Comparison of ENCODE assay signal across 8 cellular contexts in the genomic region with DNA sequence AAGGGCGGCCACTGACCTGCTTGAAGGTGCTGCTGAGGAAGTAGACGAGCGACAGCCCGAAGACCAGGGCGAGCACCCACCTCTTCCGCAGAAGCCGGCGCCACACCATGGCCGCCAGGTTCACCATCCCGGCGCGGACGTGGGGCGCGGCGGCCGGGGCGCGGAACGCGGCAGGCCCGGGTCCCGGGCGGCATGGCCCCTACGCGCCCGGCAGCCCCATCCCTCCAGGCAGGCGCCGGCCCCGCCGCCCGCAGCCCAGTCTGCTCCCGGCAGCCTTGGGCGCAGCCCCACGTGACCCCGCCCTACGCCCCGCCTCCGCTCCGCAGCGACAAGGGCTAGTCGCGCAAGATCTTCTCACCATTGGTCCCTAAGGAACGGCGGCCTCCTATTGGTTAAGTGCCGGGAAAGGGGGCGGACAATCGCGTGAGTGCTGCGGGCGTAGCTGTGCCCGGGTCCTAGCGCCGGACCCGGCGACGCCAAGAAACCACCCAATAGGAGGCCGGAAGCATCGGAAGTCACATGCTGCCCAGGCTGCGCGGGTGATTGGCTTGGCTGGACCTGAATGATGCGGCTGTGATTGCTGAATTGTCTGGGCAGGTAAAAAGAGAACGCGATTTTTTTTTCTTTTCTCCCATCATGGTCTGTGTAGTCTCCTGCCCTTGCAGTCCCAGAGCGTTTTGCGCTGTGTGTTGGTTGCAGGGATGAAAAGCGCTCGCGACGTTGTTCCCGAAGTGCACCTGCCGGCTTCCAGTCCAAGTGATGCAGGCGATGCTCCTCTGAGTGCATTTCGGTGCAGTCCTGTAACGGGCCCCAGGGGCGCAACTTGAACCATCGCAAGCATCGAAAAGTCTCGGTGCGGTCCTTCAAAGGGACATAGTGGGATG. TPM values are rescaled to one million over a fixed set of nuclear protein-coding genes. Genes with fewer than 3 reads are reported as not detected.
A peak's percentile ranks its signal among the peaks of the same experiment; 100 is the strongest.
DNase-seq lines count a peak whose midpoint lies in the region; ATAC-seq and TF ChIP-seq lines count a peak whose summit lies in the region.

TSS of gene RNFT2 (plus strand) at position 542 of the 884 bp plus-strand sequence. CDS start 2,183 bp downstream, outside the sequence.
A gene with protein sequence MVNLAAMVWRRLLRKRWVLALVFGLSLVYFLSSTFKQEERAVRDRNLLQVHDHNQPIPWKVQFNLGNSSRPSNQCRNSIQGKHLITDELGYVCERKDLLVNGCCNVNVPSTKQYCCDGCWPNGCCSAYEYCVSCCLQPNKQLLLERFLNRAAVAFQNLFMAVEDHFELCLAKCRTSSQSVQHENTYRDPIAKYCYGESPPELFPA (minus strand): TSS at position 296 of the 884 bp plus-strand sequence. CDS start 169 bp downstream, at position 127.

- H3K4me3 Mint-ChIP-seq in activated T-helper 17 cell treated with anti-CD3 and anti-CD28 coated beads, Interleukin-2, amount 50 U/mL, for 72 hours: peak within 1 kb of the TSS; percentile 97
- peak within 1 kb of the TSS; percentile 96 for H3K4me3 Mint-ChIP-seq in natural killer cell

- no peaks in the 10 kb centered on the region for H4K20me1 ChIP-seq in GM23248 (ENCODE audit: insufficient read depth)

- peak within 1 kb of the TSS; percentile 95 for H2AFZ ChIP-seq in GM23248

- no peaks in the 10 kb centered on the region for H3K9me2 ChIP-seq in GM23248 (ENCODE audit: insufficient read depth)

- 2% methylated on average over 56 to 63 of the region's 80 CpGs for WGBS in GM23248 (ENCODE audit: low coverage in 1 of 2, low lambda C conversion rate in 2 of 2, missing lambda C conversion rate in 2 of 2), 2 experiments

- H3K9me3 Mint-ChIP-seq in activated T-helper 17 cell treated with anti-CD3 and anti-CD28 coated beads, Interleukin-2, amount 50 U/mL, for 72 hours: no peaks in the 10 kb centered on the region
- no peaks in the 10 kb centered on the region for H3K9me3 Mint-ChIP-seq in natural killer cell

- H3K4me3 ChIP-seq in GM23248: peak within 1 kb of the TSS; percentile 89

- peaks cover 8% of the 10 kb centered on the region for H3F3A ChIP-seq in GM23248 (ENCODE audit: insufficient read depth)

- peaks cover 29% of the 10 kb centered on the region for H3K79me2 ChIP-seq in GM23248 (ENCODE audit: insufficient read depth)

- H3K36me3 ChIP-seq in GM23248 (ENCODE audit: low read depth): no peaks in the 10 kb centered on the region

- peak within 1 kb of the TSS; percentile 76 for H3K9ac ChIP-seq in GM23248

- H3K4me2 ChIP-seq in GM23248 (ENCODE audit: unreplicated experiment): peak within 1 kb of the TSS; percentile 91

- H3K27ac ChIP-seq in GM23248: no peak within 1 kb of the TSS

- peak within 1 kb of the TSS; percentile 94 for H3K27ac Mint-ChIP-seq in activated T-helper 17 cell treated with anti-CD3 and anti-CD28 coated beads, Interleukin-2, amount 50 U/mL, for 72 hours
- H3K27ac Mint-ChIP-seq in natural killer cell: peak within 1 kb of the TSS; percentile 84 to 90

- peaks cover 18% of the 10 kb centered on the region; the same call in 1 of the 2 replicates for H3K4me1 ChIP-seq in GM23248 (ENCODE audit: insufficient read depth)

- peak; percentile 99 for ATAC-seq in activated T-helper 17 cell treated with anti-CD3 and anti-CD28 coated beads, Interleukin-2, amount 50 U/mL, for 72 hours (replicated peaks)
- ATAC-seq in natural killer cell: peak; percentile 96 to 99 (median 97)

- H3K27me3 ChIP-seq in GM23248 (replicated peaks; ENCODE audit: insufficient read depth): no peaks in the 10 kb centered on the region

- no peak for TF ChIP-seq CTCF in natural killer cell (IDR thresholded peaks at IDR 0.05)

- intact Hi-C loops in natural killer cell (cut with micrococcal nuclease): loop anchor here (1.0 to 2.0 kb wide), 2 partner anchors 81 to 179 kb away; no protein-coding TSS in a partner anchor

- DNase-seq in EH (ENCODE audit: low read depth): peak; percentile 99
- peak; percentile 100 for DNase-seq in GM23248
- peak; percentile 98 for DNase-seq in Kasumi-1 (lab: John Stamatoyannopoulos, UW)
- peak; percentile 98 for DNase-seq in RPMI7951 (ENCODE audit: low read depth)
- peak; percentile 99 for DNase-seq in fibroblast of peridontal ligament (ENCODE audit: extremely low read depth)
- DNase-seq in natural killer cell: peak; percentile 99
- peak; percentile 99 for DNase-seq in stimulated activated naive CD4-positive, alpha-beta T cell treated with Interleukin-2 at 50 U/mL for 16 hours (lab: John Stamatoyannopoulos, UW)

- in situ Hi-C loops in GM23248 (cut with MboI): no loop called here

- no peaks in the 10 kb centered on the region for H3K27me3 Mint-ChIP-seq in activated T-helper 17 cell treated with anti-CD3 and anti-CD28 coated beads, Interleukin-2, amount 50 U/mL, for 72 hours
- H3K27me3 Mint-ChIP-seq in natural killer cell (ENCODE audit: low read depth in 2 of 2): no peaks in the 10 kb centered on the region

- peaks cover 25% of the 10 kb centered on the region for H3K4me1 Mint-ChIP-seq in activated T-helper 17 cell treated with anti-CD3 and anti-CD28 coated beads, Interleukin-2, amount 50 U/mL, for 72 hours
- H3K4me1 Mint-ChIP-seq in natural killer cell: peaks cover 31% of the 10 kb centered on the region in 2 donors

- H3K9me3 ChIP-seq in GM23248 (ENCODE audit: low read depth): no peaks in the 10 kb centered on the region

- H3K36me3 Mint-ChIP-seq in activated T-helper 17 cell treated with anti-CD3 and anti-CD28 coated beads, Interleukin-2, amount 50 U/mL, for 72 hours (ENCODE audit: low read depth): peaks cover 19% of the 10 kb centered on the region
- peaks cover 7% of the 10 kb centered on the region for H3K36me3 Mint-ChIP-seq in natural killer cell

RNA-seq across cellular contexts. Expression of gene RNFT2, which starts in this region (rescaled TPM):
- 0.43 TPM in 1 of 2 replicates, not detected in the other for total RNA-seq in GM23248 (2014; rRNA removed; shearing (Covaris generic))
- polyA plus RNA-seq in GM23248 (2016; fragmentation: Nextera tagmentation; extraction: Ambion mirVana): 0.24 and 0.33 TPM in 2 replicates
- 2.4 and 3.4 TPM in 2 replicates for total RNA-seq in RPMI7951 (2014; rRNA removed; shearing (Covaris generic))
- 10 to 100 TPM; 12.3 to 23.6 TPM for total RNA-seq in activated T-helper 17 cell treated with anti-CD3 and anti-CD28 coated beads, Interleukin-2, amount 50 U/mL, for 72 hours
- total RNA-seq in natural killer cell: 1 to 10 TPM; 4.0 to 6.9 (median 5.3) TPM

RNA-seq across cellular contexts. Expression of the second gene that starts in this region (rescaled TPM):
- 20.0 and 21.4 TPM in 2 replicates for total RNA-seq in GM23248 (2014; rRNA removed; shearing (Covaris generic))
- 15.4 and 16.8 TPM in 2 replicates for polyA plus RNA-seq in GM23248 (2016; fragmentation: Nextera tagmentation; extraction: Ambion mirVana)
- total RNA-seq in RPMI7951 (2014; rRNA removed; shearing (Covaris generic)): 16.3 and 17.6 TPM in 2 replicates
- 10 to 100 TPM; 17.9 to 32.8 TPM for total RNA-seq in activated T-helper 17 cell treated with anti-CD3 and anti-CD28 coated beads, Interleukin-2, amount 50 U/mL, for 72 hours
- total RNA-seq in natural killer cell: 10 to 100 TPM; 24.4 to 37.2 (median 30.4) TPM
